Comparison of ENCODE assay signal across 23 cellular contexts in the genomic region with DNA sequence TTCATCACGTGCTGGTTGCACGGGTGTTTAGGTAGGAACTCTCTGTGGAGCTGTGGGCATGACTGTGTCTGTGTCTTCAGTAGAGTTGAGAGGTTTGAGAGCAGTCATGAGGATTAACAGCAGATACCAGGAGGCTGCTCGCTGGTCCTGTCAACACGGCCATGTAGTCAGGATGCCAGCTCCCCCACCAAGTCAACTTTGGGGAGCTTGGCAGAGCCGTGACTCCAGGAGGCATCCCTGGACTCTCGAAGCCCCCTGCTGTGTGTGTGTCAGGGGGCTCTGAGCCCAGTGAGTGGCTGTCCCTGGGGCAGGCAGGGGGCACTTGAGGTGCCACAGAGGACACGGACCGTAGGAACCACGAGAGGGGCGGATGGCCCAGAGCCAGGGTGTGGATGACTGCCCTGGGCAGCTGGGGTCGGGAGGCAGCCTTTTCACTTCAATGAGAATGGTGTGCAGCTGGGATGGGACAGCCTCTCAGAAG. TPM values are rescaled to one million over a fixed set of nuclear protein-coding genes. Genes with fewer than 3 reads are reported as not detected.
A peak's percentile ranks its signal among the peaks of the same experiment; 100 is the strongest.
DNase-seq lines count a peak whose midpoint lies in the region; ATAC-seq and TF ChIP-seq lines count a peak whose summit lies in the region.
"Had no signal": no experiment of that assay in that cellular context is flagged by ENCODE, and none has a peak within 500 bp of the region (broad histone marks: within the 10 kb centered on the region; RNA-seq: fewer than 3 reads in every experiment).

No MANE protein-coding gene starts in this region.

- H3K4me1 ChIP-seq in osteoblast (ENCODE audit: insufficient read depth, low read length): peaks cover 1% of the 10 kb centered on the region

- peaks cover 56% of the 10 kb centered on the region for H3K4me1 Mint-ChIP-seq in activated naive CD8-positive, alpha-beta T cell (ENCODE audit: low read depth)
- peaks cover 65% of the 10 kb centered on the region for H3K4me1 Mint-ChIP-seq in activated naive CD8-positive, alpha-beta T cell treated with anti-CD3 and anti-CD28 coated beads, Interleukin-2, amount 50 U/mL, for 24 hours

- peak overlapping the region; percentile 78 for H3K27ac Mint-ChIP-seq in activated naive CD8-positive, alpha-beta T cell
- H3K27ac Mint-ChIP-seq in activated naive CD8-positive, alpha-beta T cell treated with anti-CD3 and anti-CD28 coated beads, Interleukin-2, amount 50 U/mL, for 24 hours: no peak overlapping the region
- H3K27ac Mint-ChIP-seq: activated naive CD4-positive, alpha-beta T cell treated with anti-CD3 and anti-CD28 coated beads for 36 hours; GM23338 had no signal

- H3K27me3 Mint-ChIP-seq in activated naive CD8-positive, alpha-beta T cell: no peaks in the 10 kb centered on the region
- no peaks in the 10 kb centered on the region for H3K27me3 Mint-ChIP-seq in activated naive CD8-positive, alpha-beta T cell treated with anti-CD3 and anti-CD28 coated beads, Interleukin-2, amount 50 U/mL, for 24 hours

- H3K4me3 Mint-ChIP-seq in activated naive CD8-positive, alpha-beta T cell: no peak overlapping the region
- H3K4me3 Mint-ChIP-seq in activated naive CD8-positive, alpha-beta T cell treated with anti-CD3 and anti-CD28 coated beads, Interleukin-2, amount 50 U/mL, for 24 hours: no peak overlapping the region
- H3K4me3 Mint-ChIP-seq: activated naive CD4-positive, alpha-beta T cell treated with anti-CD3 and anti-CD28 coated beads for 36 hours; GM23338 had no signal

- no peaks in the 10 kb centered on the region for H3K79me2 ChIP-seq in osteoblast (ENCODE audit: insufficient read depth, low read length)

- H3K36me3 ChIP-seq in osteoblast (ENCODE audit: insufficient read depth, low read length): no peaks in the 10 kb centered on the region
- H3K36me3 ChIP-seq: gastroesophageal sphincter, left lung, upper lobe of left lung had no signal

- H3K9me3 ChIP-seq in osteoblast (ENCODE audit: low read depth, low read length): no peaks in the 10 kb centered on the region
- H3K9me3 ChIP-seq: gastroesophageal sphincter, left lung, upper lobe of left lung had no signal

- H3K4me3 ChIP-seq in coronary artery (no peak overlapping the region), osteoblast (ENCODE audit: insufficient read depth, low read length) (no peak overlapping the region)
- H3K4me3 ChIP-seq: gastroesophageal sphincter, GM23338, left lung, SK-N-MC, skin epidermis, upper lobe of left lung had no signal

- no peak for TF ChIP-seq CTCF in coronary artery (IDR thresholded peaks at IDR 0.05)
- no peak for TF ChIP-seq CTCF in osteoblast (IDR thresholded peaks at IDR 0.05; ENCODE audit: extremely low read depth, low read depth, low read length)

- no peak overlapping the region for H3K4me2 ChIP-seq in osteoblast (ENCODE audit: insufficient read depth, low read length)
- H3K4me2 ChIP-seq: GM23338 had no signal

- no peak overlapping the region for H2AFZ ChIP-seq in osteoblast (ENCODE audit: low read length)
- H2AFZ ChIP-seq: GM23338 had no signal

- no peaks in the 10 kb centered on the region for H3K9me3 Mint-ChIP-seq in activated naive CD8-positive, alpha-beta T cell (ENCODE audit: low read depth)
- no peaks in the 10 kb centered on the region for H3K9me3 Mint-ChIP-seq in activated naive CD8-positive, alpha-beta T cell treated with anti-CD3 and anti-CD28 coated beads, Interleukin-2, amount 50 U/mL, for 24 hours
- H3K9me3 Mint-ChIP-seq: activated naive CD4-positive, alpha-beta T cell treated with anti-CD3 and anti-CD28 coated beads for 36 hours; GM23338 had no signal

- no peak for DNase-seq in activated naive CD8-positive, alpha-beta T cell treated with anti-CD3 and anti-CD28 coated beads, Interleukin-2, amount 50 U/mL, for 24 hours
- DNase-seq in DMS79 treated with DMSO at 0.1 percent for 48 hours (lab: John Stamatoyannopoulos, UW) (peak; percentile 90), coronary artery (ENCODE audit: low spot score) (peak; percentile 68), osteoblast (ENCODE audit: insufficient read length, low spot score, missing footprints) (peak; percentile 78), nucleus accumbens (lab: John Stamatoyannopoulos, UW) (no peak), NCI-H510A (lab: John Stamatoyannopoulos, UW) (no peak), foreskin melanocyte (no peak)
- DNase-seq: activated naive CD4-positive, alpha-beta T cell treated with anti-CD3 and anti-CD28 coated beads for 36 hours; cortex of kidney; hypothalamus; Kasumi-1; mesendoderm; NCI-H146; NCI-H2107; NCI-H446 had no signal

- H3K27me3 ChIP-seq in osteoblast (ENCODE audit: insufficient read depth, low read length): peaks cover 16% of the 10 kb centered on the region
- H3K27me3 ChIP-seq: upper lobe of left lung had no signal

- H4K20me1 ChIP-seq in osteoblast (ENCODE audit: insufficient read depth, low read length): no peaks in the 10 kb centered on the region

- H3K27ac ChIP-seq in coronary artery: no peak overlapping the region
- no peak overlapping the region for H3K27ac ChIP-seq in osteoblast (ENCODE audit: low read depth, low read length)
- H3K27ac ChIP-seq: gastroesophageal sphincter, left lung, SK-N-MC, skin epidermis, upper lobe of left lung had no signal

- H3K36me3 Mint-ChIP-seq in activated naive CD8-positive, alpha-beta T cell: no peaks in the 10 kb centered on the region
- no peaks in the 10 kb centered on the region for H3K36me3 Mint-ChIP-seq in activated naive CD8-positive, alpha-beta T cell treated with anti-CD3 and anti-CD28 coated beads, Interleukin-2, amount 50 U/mL, for 24 hours (ENCODE audit: low read depth)

- ATAC-seq in activated naive CD8-positive, alpha-beta T cell treated with anti-CD3 and anti-CD28 coated beads, Interleukin-2, amount 50 U/mL, for 24 hours: no peak
- ATAC-seq: gastroesophageal sphincter, GM23338, left lung had no signal

RNA-seq across cellular contexts. Expression of a gene that starts 7.2 kb away (rescaled TPM):
- under 0.01 TPM in 2 replicates for total RNA-seq in osteoblast
- total RNA-seq: A673 had no signal

RNA-seq across cellular contexts. Expression of a gene that starts 51.5 kb away (rescaled TPM):
- total RNA-seq in osteoblast: 13.3 and 13.8 TPM in 2 replicates

Comparison
In these comparisons a context has a peak if more than half of its experiments do, and no peak if none do; other contexts are left out.
1. DNase-seq: peak in DMS79 treated with DMSO at 0.1 percent for 48 hours (single experiment), coronary artery (single experiment) and osteoblast (single experiment); none in activated naive CD8-positive, alpha-beta T cell treated with anti-CD3 and anti-CD28 coated beads, Interleukin-2, amount 50 U/mL, for 24 hours (single experiment), nucleus accumbens (0 of 56), NCI-H510A (single experiment) and foreskin melanocyte (single experiment).